ENCODE assay signal across 2 cellular contexts in the genomic region with DNA sequence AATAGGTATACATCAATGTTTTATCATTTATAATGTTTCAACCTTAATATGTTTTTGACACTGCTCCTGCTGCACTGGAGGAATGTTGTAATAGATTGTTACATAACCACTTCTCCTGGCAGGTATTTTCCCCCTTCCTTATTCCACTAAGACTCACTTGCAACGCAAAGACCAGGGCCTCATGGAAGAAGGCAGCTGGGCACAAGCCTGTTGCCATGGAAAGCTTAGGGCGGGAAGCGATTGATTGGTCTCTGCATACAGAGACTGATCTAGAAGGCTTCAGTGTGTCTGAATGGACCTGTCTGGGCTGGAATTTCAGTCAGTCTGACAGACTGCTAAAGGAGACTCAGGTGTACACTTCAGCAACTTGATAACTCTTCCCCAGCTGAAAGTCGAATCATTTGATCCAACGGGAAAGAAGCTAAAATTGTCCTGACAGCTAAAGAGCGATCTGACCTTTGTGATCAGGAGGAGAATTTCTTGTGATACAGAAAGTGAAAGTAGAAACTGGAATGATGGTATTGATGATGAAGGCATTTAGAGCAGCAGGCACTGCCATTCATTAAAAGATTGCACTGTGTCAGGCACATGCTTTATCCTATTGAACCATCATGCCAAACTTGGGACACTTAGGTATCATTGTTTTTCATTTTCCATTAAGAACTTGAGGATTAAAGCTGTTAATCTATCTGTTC.
TF ChIP-seq lines count a peak whose summit lies in the region.

No MANE protein-coding gene starts in this region.

TF ChIP-seq in liver, 16 proteins besides CTCF, POLR2A, EP300 and RAD21:
- TF ChIP-seq GABPA (IDR thresholded peaks at IDR 0.05 in 1 of 2, conservative IDR thresholded peaks at IDR 0.05 in 1 of 2) (no peak), EGR1 (IDR thresholded peaks at IDR 0.05; ENCODE audit: low read depth in 2 of 2) (no peak), FOXA2 (IDR thresholded peaks at IDR 0.05) (no peak), NR2F2 (IDR thresholded peaks at IDR 0.05) (no peak), HNF4G (IDR thresholded peaks at IDR 0.05) (no peak), SP1 (IDR thresholded peaks at IDR 0.05) (peak; percentile 46), ATF3 (IDR thresholded peaks at IDR 0.05) (no peak), HNF4A (conservative IDR thresholded peaks at IDR 0.05) (peak; percentile 20 to 40), FOXA1 (IDR thresholded peaks at IDR 0.05) (no peak), YY1 (IDR thresholded peaks at IDR 0.05) (no peak), RXRA (IDR thresholded peaks at IDR 0.05) (peak in 1 of 2 donors; percentile 11), TAF1 (conservative IDR thresholded peaks at IDR 0.05) (no peak), JUND (IDR thresholded peaks at IDR 0.05) (no peak)
- TF ChIP-seq, protein P1, sequence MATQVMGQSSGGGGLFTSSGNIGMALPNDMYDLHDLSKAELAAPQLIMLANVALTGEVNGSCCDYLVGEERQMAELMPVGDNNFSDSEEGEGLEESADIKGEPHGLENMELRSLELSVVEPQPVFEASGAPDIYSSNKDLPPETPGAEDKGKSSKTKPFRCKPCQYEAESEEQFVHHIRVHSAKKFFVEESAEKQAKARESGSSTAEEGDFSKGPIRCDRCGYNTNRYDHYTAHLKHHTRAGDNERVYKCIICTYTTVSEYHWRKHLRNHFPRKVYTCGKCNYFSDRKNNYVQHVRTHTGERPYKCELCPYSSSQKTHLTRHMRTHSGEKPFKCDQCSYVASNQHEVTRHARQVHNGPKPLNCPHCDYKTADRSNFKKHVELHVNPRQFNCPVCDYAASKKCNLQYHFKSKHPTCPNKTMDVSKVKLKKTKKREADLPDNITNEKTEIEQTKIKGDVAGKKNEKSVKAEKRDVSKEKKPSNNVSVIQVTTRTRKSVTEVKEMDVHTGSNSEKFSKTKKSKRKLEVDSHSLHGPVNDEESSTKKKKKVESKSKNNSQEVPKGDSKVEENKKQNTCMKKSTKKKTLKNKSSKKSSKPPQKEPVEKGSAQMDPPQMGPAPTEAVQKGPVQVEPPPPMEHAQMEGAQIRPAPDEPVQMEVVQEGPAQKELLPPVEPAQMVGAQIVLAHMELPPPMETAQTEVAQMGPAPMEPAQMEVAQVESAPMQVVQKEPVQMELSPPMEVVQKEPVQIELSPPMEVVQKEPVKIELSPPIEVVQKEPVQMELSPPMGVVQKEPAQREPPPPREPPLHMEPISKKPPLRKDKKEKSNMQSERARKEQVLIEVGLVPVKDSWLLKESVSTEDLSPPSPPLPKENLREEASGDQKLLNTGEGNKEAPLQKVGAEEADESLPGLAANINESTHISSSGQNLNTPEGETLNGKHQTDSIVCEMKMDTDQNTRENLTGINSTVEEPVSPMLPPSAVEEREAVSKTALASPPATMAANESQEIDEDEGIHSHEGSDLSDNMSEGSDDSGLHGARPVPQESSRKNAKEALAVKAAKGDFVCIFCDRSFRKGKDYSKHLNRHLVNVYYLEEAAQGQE (IDR thresholded peaks at IDR 0.05): no peak
- TF ChIP-seq, protein P2, sequence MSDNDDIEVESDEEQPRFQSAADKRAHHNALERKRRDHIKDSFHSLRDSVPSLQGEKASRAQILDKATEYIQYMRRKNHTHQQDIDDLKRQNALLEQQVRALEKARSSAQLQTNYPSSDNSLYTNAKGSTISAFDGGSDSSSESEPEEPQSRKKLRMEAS (IDR thresholded peaks at IDR 0.05): peak; percentile 71
- TF ChIP-seq, protein P3, sequence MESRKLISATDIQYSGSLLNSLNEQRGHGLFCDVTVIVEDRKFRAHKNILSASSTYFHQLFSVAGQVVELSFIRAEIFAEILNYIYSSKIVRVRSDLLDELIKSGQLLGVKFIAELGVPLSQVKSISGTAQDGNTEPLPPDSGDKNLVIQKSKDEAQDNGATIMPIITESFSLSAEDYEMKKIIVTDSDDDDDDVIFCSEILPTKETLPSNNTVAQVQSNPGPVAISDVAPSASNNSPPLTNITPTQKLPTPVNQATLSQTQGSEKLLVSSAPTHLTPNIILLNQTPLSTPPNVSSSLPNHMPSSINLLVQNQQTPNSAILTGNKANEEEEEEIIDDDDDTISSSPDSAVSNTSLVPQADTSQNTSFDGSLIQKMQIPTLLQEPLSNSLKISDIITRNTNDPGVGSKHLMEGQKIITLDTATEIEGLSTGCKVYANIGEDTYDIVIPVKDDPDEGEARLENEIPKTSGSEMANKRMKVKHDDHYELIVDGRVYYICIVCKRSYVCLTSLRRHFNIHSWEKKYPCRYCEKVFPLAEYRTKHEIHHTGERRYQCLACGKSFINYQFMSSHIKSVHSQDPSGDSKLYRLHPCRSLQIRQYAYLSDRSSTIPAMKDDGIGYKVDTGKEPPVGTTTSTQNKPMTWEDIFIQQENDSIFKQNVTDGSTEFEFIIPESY (IDR thresholded peaks at IDR 0.05): no peak

TF ChIP-seq in HepG2, 621 proteins besides CTCF, POLR2A, EP300 and RAD21:
- TF ChIP-seq, protein P4, sequence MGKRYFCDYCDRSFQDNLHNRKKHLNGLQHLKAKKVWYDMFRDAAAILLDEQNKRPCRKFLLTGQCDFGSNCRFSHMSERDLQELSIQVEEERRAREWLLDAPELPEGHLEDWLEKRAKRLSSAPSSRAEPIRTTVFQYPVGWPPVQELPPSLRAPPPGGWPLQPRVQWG (CRISPR knock-in tag; IDR thresholded peaks at IDR 0.05; ENCODE audit: borderline replicate concordance, low read depth): no peak
- no peak for TF ChIP-seq TFE3 (CRISPR knock-in tag; IDR thresholded peaks at IDR 0.05)
- TF ChIP-seq HOXA9 (CRISPR knock-in tag; IDR thresholded peaks at IDR 0.05; ENCODE audit: borderline replicate concordance): no peak
- no peak for TF ChIP-seq ZNF775 (CRISPR knock-in tag; IDR thresholded peaks at IDR 0.05; ENCODE audit: borderline replicate concordance)
- TF ChIP-seq PHB2 (IDR thresholded peaks at IDR 0.05; ENCODE audit: partially characterized antibody): no peak
- no peak for TF ChIP-seq SP5 (CRISPR knock-in tag; IDR thresholded peaks at IDR 0.05; ENCODE audit: borderline replicate concordance, low read depth)
- TF ChIP-seq MTA3 (CRISPR knock-in tag; IDR thresholded peaks at IDR 0.05): no peak
